ENCODE assay signal across 19 cellular contexts in the genomic region with DNA sequence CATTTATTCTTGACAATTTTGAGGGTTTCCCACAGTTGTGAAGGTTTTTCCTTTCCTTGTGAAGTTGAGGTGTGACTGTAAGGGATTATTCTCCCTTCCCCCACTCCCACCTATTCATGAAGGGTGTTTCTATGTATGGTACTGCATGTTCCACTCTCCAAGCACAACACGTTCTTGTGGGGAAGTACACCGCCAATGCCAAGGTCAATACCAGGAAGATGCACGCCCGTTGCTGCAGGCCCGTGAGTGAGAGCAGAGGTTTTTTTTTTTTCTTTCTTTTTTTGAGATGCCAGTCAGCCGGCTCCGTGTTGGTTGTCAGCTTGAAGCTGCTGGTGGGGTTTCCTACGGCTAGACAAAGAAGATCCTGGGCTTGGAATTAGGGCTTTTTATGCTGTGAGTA. TPM values are rescaled to one million over a fixed set of nuclear protein-coding genes. Genes with fewer than 3 reads are reported as not detected.
DNase-seq lines count a peak whose midpoint lies in the region; ATAC-seq, FAIRE-seq and TF ChIP-seq lines count a peak whose summit lies in the region.
"Had no signal": no experiment of that assay in that cellular context is flagged by ENCODE, and none has a peak within 500 bp of the region (broad histone marks: within the 10 kb centered on the region; RNA-seq: fewer than 3 reads in every experiment).

No MANE protein-coding gene starts in this region.

- 0 out of 2 replicates have a peak overlapping the region, but pooled peaks have one; percentile 3 for H2AFZ ChIP-seq in H1 (ENCODE audit: low read length)
- peak overlapping the region; percentile 60 for H2AFZ ChIP-seq in neuronal stem cell (ENCODE audit: low read length)

- no peaks in the 10 kb centered on the region for H4K20me1 ChIP-seq in H1 (replicated peaks in 1 of 2; ENCODE audit: control insufficient read depth in 1 of 2, insufficient read depth in 2 of 2, low read length in 2 of 2)

- no peak for FAIRE-seq in H1 (lab: Jason Lieb, UNC)

- H3K4me2 ChIP-seq in H1 (ENCODE audit: insufficient read depth in 1 of 2, low read depth in 2 of 2, low read length in 2 of 2) (no peak overlapping the region; a peak in 1 of 4 replicates), neuronal stem cell (ENCODE audit: insufficient read depth, low read length, poor library complexity, severe bottlenecking) (no peak overlapping the region)

- H3K23ac ChIP-seq in H1 (ENCODE audit: insufficient read length) (no peak overlapping the region), neuronal stem cell (ENCODE audit: low read depth, low read length, poor library complexity) (no peak overlapping the region)

- H3K27ac ChIP-seq in heart left ventricle (no peak overlapping the region), left ventricle myocardium inferior (replicated peaks) (no peak overlapping the region), H1 (ENCODE audit: low read depth, low read length) (no peak overlapping the region), neuronal stem cell (replicated peaks; ENCODE audit: low read length) (no peak overlapping the region), aorta (ENCODE audit: low read depth in 1 of 2, low read length in 2 of 2) (no peak overlapping the region)
- H3K27ac ChIP-seq: SK-N-MC had no signal

- TF ChIP-seq EP300 in H1 (IDR thresholded peaks at IDR 0.05; ENCODE audit: borderline replicate concordance in 1 of 2, low read depth in 2 of 2, low read length in 2 of 2) = no peak

- H2BK12ac ChIP-seq in H1 (ENCODE audit: low read depth, low read length) (no peak overlapping the region), neuronal stem cell (ENCODE audit: low read length) (no peak overlapping the region)

- H4K8ac ChIP-seq in H1 (ENCODE audit: extremely low read depth, insufficient read depth, low read length) = no peak overlapping the region
- no peak overlapping the region for H4K8ac ChIP-seq in neuronal stem cell (ENCODE audit: low read depth, low read length)

- H3K4me1 ChIP-seq in heart left ventricle (no peaks in the 10 kb centered on the region), left ventricle myocardium inferior (no peaks in the 10 kb centered on the region), H1 (replicated peaks in 1 of 4; ENCODE audit: control insufficient read depth in 3 of 4, insufficient read depth in 4 of 4, low read length in 3 of 4) (peaks cover 0 to 3% (median 1%) of the 10 kb centered on the region in 4 experiments; a peak in 2 of 7 replicates), neuronal stem cell (ENCODE audit: control insufficient read depth in 2 of 2, insufficient read depth in 1 of 2, low read depth in 1 of 2, low read length in 2 of 2) (peaks cover 3 to 13% of the 10 kb centered on the region in 2 donors), aorta (ENCODE audit: control insufficient read depth in 1 of 2, insufficient read depth in 2 of 2, low read length in 2 of 2) (peaks cover 0 to 2% of the 10 kb centered on the region in 2 donors)

- no peak for TF ChIP-seq RAD21 in H1 (IDR thresholded peaks at IDR 0.05 in 1 of 2, conservative IDR thresholded peaks at IDR 0.05 in 1 of 2; ENCODE audit: low read depth in 2 of 2, low read length in 2 of 2)

- H3K56ac ChIP-seq in H1 (replicated peaks; ENCODE audit: insufficient read length, low read depth, low read length) = no peak overlapping the region

- TF ChIP-seq POLR2A in heart left ventricle (IDR thresholded peaks at IDR 0.05) = no peak
- TF ChIP-seq POLR2A in H1 (IDR thresholded peaks at IDR 0.05; ENCODE audit: control extremely low read depth in 1 of 2, low read depth in 2 of 2, low read length in 2 of 2) = no peak

- no peaks in the 10 kb centered on the region for H3K79me2 ChIP-seq in H1 (ENCODE audit: control insufficient read depth in 1 of 2, insufficient read depth in 2 of 2, low read length in 2 of 2)

- POLR2A ChIA-PET in H1 (lab: Charles Lee; ENCODE audit: partially characterized antibody) = no interaction called here

- CTCF ChIA-PET in H1 (lab: Charles Lee; ENCODE audit: partially characterized antibody) = no interaction called here

- H3K14ac ChIP-seq in H1 (ENCODE audit: insufficient read length) (no peak overlapping the region), neuronal stem cell (ENCODE audit: low read length) (no peak overlapping the region)

- no peak for DNase-seq in heart left ventricle
- DNase-seq in left ventricle myocardium inferior = no peak
- no peak for DNase-seq in H1 (ENCODE audit: low read depth in 1 of 2, low spot score in 2 of 2)
- DNase-seq in neuronal stem cell (ENCODE audit: low spot score) = no peak
- DNase-seq in aorta = no peak
- DNase-seq in NCI-H128 (lab: John Stamatoyannopoulos, UW; ENCODE audit: unreplicated experiment) = no peak
- DNase-seq: DMS 273 treated with DMSO at 0.1 percent for 48 hours, EL, HCEC 1CT, MV-4-11, NCI-H1436, NCI-H2029, NCI-H2171 treated with DMSO at 0.1 percent for 48 hours, NCI-H446 treated with DMSO at 0.1 percent for 48 hours, NCI-H748 treated with DMSO at 0.1 percent for 48 hours had no signal

- H3K36me3 ChIP-seq in heart left ventricle (no peaks in the 10 kb centered on the region), left ventricle myocardium inferior (no peaks in the 10 kb centered on the region), H1 (ENCODE audit: control insufficient read depth in 2 of 4, insufficient read depth in 4 of 4, low read length in 3 of 4) (no peaks in the 10 kb centered on the region), neuronal stem cell (replicated peaks in 1 of 2; ENCODE audit: control insufficient read depth in 2 of 2, insufficient read depth in 2 of 2, low read length in 2 of 2) (no peaks in the 10 kb centered on the region), aorta (ENCODE audit: control insufficient read depth in 1 of 2, insufficient read depth in 2 of 2, low read length in 1 of 2) (no peaks in the 10 kb centered on the region)

- H4K5ac ChIP-seq in H1 (ENCODE audit: insufficient read length, low read depth, low read length) = no peak overlapping the region

- H2BK20ac ChIP-seq in H1 (ENCODE audit: low read length) = no peak overlapping the region

- H3K18ac ChIP-seq in H1 (ENCODE audit: extremely low read depth, low read length) (no peak overlapping the region), neuronal stem cell (ENCODE audit: low read length) (no peak overlapping the region)

- 50 to 66% (median 55%) methylated on average over 8 of the region's 8 CpGs for WGBS in heart left ventricle, 4 donors
- 86% methylated on average over 7 of the region's 8 CpGs; no CpG with 5 or more reads in 1 of the 2 experiments for WGBS in H1 (ENCODE audit: extremely low coverage in 1 of 2, insufficient coverage in 1 of 2, insufficient read length in 1 of 2, insufficient replicate concordance in 2 of 2, low coverage in 1 of 2, low lambda C conversion rate in 2 of 2, missing lambda C conversion rate in 1 of 2), 2 experiments
- WGBS in neuronal stem cell (ENCODE audit: extremely low coverage in 2 of 2, insufficient read length in 2 of 2, insufficient replicate concordance in 1 of 2), 2 donors = no CpG with 5 or more reads among the region's 8 CpGs
- WGBS in aorta, 2 donors = 3 to 8% methylated on average over 8 of the region's 8 CpGs

- no peak overlapping the region for H2BK15ac ChIP-seq in H1 (ENCODE audit: low read length)
- no peak overlapping the region for H2BK15ac ChIP-seq in neuronal stem cell (ENCODE audit: low read length)

- H4K91ac ChIP-seq in H1 (replicated peaks; ENCODE audit: insufficient read length, low read length) (no peak overlapping the region), neuronal stem cell (ENCODE audit: low read depth, low read length, poor library complexity) (no peak overlapping the region)

- H3K9me3 ChIP-seq in heart left ventricle (no peaks in the 10 kb centered on the region), left ventricle myocardium inferior (replicated peaks) (no peaks in the 10 kb centered on the region), H1 (ENCODE audit: insufficient read depth in 2 of 2, low read depth in 1 of 2, low read length in 1 of 2) (no peaks in the 10 kb centered on the region), neuronal stem cell (replicated peaks in 1 of 2; ENCODE audit: control insufficient read depth in 2 of 2, insufficient read depth in 1 of 2, low read depth in 1 of 2, low read length in 2 of 2) (no peaks in the 10 kb centered on the region), aorta (ENCODE audit: control insufficient read depth, low read length) (no peaks in the 10 kb centered on the region)

- H3K4ac ChIP-seq in H1 (replicated peaks; ENCODE audit: insufficient read length, low read depth, low read length) = no peak overlapping the region
- no peak overlapping the region for H3K4ac ChIP-seq in neuronal stem cell (ENCODE audit: low read length)

- H3K27me3 ChIP-seq in heart left ventricle (peaks cover 0 to 9% (median 0%) of the 10 kb centered on the region in 9 donors), left ventricle myocardium inferior (ENCODE audit: low read depth) (peaks cover 17% of the 10 kb centered on the region), H1 (replicated peaks in 1 of 4; ENCODE audit: control insufficient read depth in 3 of 4, extremely low read depth in 1 of 4, insufficient read depth in 3 of 4, low read length in 3 of 4) (no peaks in the 10 kb centered on the region), neuronal stem cell (ENCODE audit: control insufficient read depth in 3 of 3, insufficient read depth in 3 of 3, low read depth in 1 of 3, low read length in 3 of 3) (no peaks in the 10 kb centered on the region), aorta (ENCODE audit: control insufficient read depth in 1 of 2, insufficient read depth in 2 of 2, low read length in 1 of 2) (no peaks in the 10 kb centered on the region)

- H2BK5ac ChIP-seq in H1 (ENCODE audit: low read depth, low read length) (no peak overlapping the region), neuronal stem cell (ENCODE audit: low read length) (no peak overlapping the region)

- H3K23me2 ChIP-seq in H1 (ENCODE audit: low read depth, low read length) = no peaks in the 10 kb centered on the region

- H2BK120ac ChIP-seq in H1 (replicated peaks; ENCODE audit: low read depth, low read length) = no peak overlapping the region
- H2BK120ac ChIP-seq in neuronal stem cell (ENCODE audit: low read depth, low read length) = no peak overlapping the region

- ATAC-seq in heart left ventricle = peak; percentile 55 to 81 (median 78)
- ATAC-seq in aorta (ENCODE audit: low FRiP score) = peak; percentile 67
- no peak for ATAC-seq in HG03108 (IDR thresholded peaks at IDR 0.05; ENCODE audit: unreplicated experiment)
- no peak for ATAC-seq in HG02981 (IDR thresholded peaks at IDR 0.05; ENCODE audit: unreplicated experiment)
- ATAC-seq: Panc1 had no signal

- H3K4me3 ChIP-seq in heart left ventricle (no peak overlapping the region), left ventricle myocardium inferior (no peak overlapping the region), H1 (ENCODE audit: extremely low read depth in 1 of 4, insufficient read depth in 2 of 4, low read depth in 3 of 4, low read length in 4 of 4) (no peak overlapping the region), neuronal stem cell (ENCODE audit: low read length in 2 of 2) (no peak overlapping the region), aorta (ENCODE audit: low read length in 2 of 2) (no peak overlapping the region)
- H3K4me3 ChIP-seq: SK-N-MC had no signal

- intact Hi-C loops in heart left ventricle (cut with DNase I) (no loop called here), left ventricle myocardium inferior (cut with micrococcal nuclease) (no loop called here), aorta (cut with DNase I) (no loop called here)

- TF ChIP-seq CTCF in heart left ventricle (IDR thresholded peaks at IDR 0.05) = no peak
- TF ChIP-seq CTCF in left ventricle myocardium inferior (IDR thresholded peaks at IDR 0.05; ENCODE audit: borderline replicate concordance) = no peak
- no peak for TF ChIP-seq CTCF in H1 (IDR thresholded peaks at IDR 0.05; ENCODE audit: control extremely low read depth in 1 of 3, insufficient read depth in 1 of 3, low read depth in 1 of 3, low read length in 3 of 3)

- H3K9ac ChIP-seq in H1 (replicated peaks in 1 of 4; ENCODE audit: extremely low read depth in 1 of 4, low read depth in 3 of 4, low read length in 3 of 4) (no peak overlapping the region), neuronal stem cell (ENCODE audit: low read depth, low read length, poor library complexity) (no peak overlapping the region)

- H2AK5ac ChIP-seq in H1 (ENCODE audit: low read depth, low read length) (no peak overlapping the region), neuronal stem cell (ENCODE audit: low read depth, low read length) (no peak overlapping the region)

- H3K79me1 ChIP-seq in H1 (ENCODE audit: low read depth, low read length) (no peaks in the 10 kb centered on the region), neuronal stem cell (ENCODE audit: low read depth, low read length) (no peaks in the 10 kb centered on the region)

RNA-seq across cellular contexts. Expression of a gene that starts 38.6 kb away (rescaled TPM):
- 10 to 100 TPM; 12.4 to 35.2 (median 19.8) TPM for total RNA-seq in heart left ventricle
- polyA plus RNA-seq in heart left ventricle = 1 to 10 TPM; 4.2 to 6.9 TPM
- total RNA-seq in left ventricle myocardium inferior = 40.6 TPM
- 4.3 and 5.1 TPM in 2 replicates for total RNA-seq in H1 (2021; fragmentation: NEBNext Ultra II Directional; extraction: Animal tissue kit (Norgen Biotek cat#: 25700))
- 5.7 and 6.4 TPM in 2 replicates for polyA plus RNA-seq in H1 (2011; rRNA removed)
- polyA plus RNA-seq in H1 (2011; cell fraction: cytosol; rRNA removed) = 6.3 TPM
- 14.7 TPM for polyA plus RNA-seq in H1 (2011; cell fraction: nucleus; rRNA removed)
- 4.9 to 11.0 TPM (median 5.6 TPM) in 4 replicates for polyA plus RNA-seq in H1 (2012, experiment 1 of 2)
- 0.33 TPM for polyA plus RNA-seq in H1 (2012, experiment 2 of 2)
- polyA plus RNA-seq in H1 (2013, experiment 1 of 2) = 6.8 TPM
- polyA plus RNA-seq in H1 (2013, experiment 2 of 2) = 5.1 TPM
- 20.6 and 27.8 TPM in 2 replicates for polyA minus RNA-seq in H1 (2011; rRNA and poly(A)+ RNA removed)
- polyA minus RNA-seq in H1 (2011; cell fraction: cytosol; rRNA and poly(A)+ RNA removed) = 9.3 TPM
- 31.9 TPM for polyA minus RNA-seq in H1 (2011; cell fraction: nucleus; rRNA and poly(A)+ RNA removed)
- polyA plus RNA-seq in neuronal stem cell (2013, experiment 1 of 2) = 86.2 TPM
- polyA plus RNA-seq in neuronal stem cell (2013, experiment 2 of 2) = 97.7 TPM
- 10 to 100 TPM; 19.9 to 32.1 TPM for total RNA-seq in aorta
- polyA plus RNA-seq in aorta = 1 to 10 TPM; 2.9 to 5.3 TPM

Comparison
In these comparisons a context has a peak if more than half of its experiments do, and no peak if none do; other contexts are left out.
1. ATAC-seq: peak in heart left ventricle (4 of 4) and aorta (single experiment); none in HG03108 (single experiment) and HG02981 (single experiment).